1 cellular context compared by ENCODE assay signal in the genomic region with DNA sequence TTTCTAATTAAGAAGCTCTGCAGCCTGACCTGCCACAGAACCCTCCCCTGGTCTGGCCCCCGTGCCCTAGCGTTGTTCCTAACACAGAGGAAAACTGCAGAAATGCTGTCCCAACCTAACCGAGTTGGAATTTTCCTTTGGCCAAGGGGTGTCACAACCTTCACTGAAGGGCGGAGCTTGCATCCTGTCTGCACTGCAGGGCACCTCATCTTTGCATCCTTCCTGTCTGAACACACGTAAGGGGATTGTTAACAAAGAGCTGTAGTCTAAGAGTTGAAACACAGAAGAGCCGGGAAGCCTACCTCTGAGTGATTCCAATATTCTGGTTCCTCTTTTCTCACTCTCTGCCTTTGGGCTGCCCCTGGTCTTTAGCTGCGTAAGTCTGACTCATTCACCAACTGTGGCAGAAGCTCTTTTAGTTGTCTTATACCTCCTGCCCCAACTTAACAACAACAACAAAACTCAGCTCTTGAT.
TF ChIP-seq lines count a peak whose summit lies in the region.

No MANE protein-coding gene starts in this region.

TF ChIP-seq in HepG2, 621 proteins besides CTCF, POLR2A, EP300 and RAD21 (continued from another document and continues in another):
- TF ChIP-seq, protein P1, sequence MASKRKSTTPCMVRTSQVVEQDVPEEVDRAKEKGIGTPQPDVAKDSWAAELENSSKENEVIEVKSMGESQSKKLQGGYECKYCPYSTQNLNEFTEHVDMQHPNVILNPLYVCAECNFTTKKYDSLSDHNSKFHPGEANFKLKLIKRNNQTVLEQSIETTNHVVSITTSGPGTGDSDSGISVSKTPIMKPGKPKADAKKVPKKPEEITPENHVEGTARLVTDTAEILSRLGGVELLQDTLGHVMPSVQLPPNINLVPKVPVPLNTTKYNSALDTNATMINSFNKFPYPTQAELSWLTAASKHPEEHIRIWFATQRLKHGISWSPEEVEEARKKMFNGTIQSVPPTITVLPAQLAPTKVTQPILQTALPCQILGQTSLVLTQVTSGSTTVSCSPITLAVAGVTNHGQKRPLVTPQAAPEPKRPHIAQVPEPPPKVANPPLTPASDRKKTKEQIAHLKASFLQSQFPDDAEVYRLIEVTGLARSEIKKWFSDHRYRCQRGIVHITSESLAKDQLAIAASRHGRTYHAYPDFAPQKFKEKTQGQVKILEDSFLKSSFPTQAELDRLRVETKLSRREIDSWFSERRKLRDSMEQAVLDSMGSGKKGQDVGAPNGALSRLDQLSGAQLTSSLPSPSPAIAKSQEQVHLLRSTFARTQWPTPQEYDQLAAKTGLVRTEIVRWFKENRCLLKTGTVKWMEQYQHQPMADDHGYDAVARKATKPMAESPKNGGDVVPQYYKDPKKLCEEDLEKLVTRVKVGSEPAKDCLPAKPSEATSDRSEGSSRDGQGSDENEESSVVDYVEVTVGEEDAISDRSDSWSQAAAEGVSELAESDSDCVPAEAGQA (IDR thresholded peaks at IDR 0.05; ENCODE audit: low read depth): no peak
- TF ChIP-seq, protein P1 (CRISPR knock-in tag; IDR thresholded peaks at IDR 0.05; ENCODE audit: borderline replicate concordance): no peak
- TF ChIP-seq, protein P2, sequence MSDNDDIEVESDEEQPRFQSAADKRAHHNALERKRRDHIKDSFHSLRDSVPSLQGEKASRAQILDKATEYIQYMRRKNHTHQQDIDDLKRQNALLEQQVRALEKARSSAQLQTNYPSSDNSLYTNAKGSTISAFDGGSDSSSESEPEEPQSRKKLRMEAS (IDR thresholded peaks at IDR 0.05): no peak
- TF ChIP-seq ZFAT (CRISPR knock-in tag; conservative IDR thresholded peaks at IDR 0.05) (no peak), NFKBIZ (CRISPR knock-in tag; IDR thresholded peaks at IDR 0.05) (no peak), MEIS2 (CRISPR knock-in tag; IDR thresholded peaks at IDR 0.05) (0 out of 2 replicates have a peak, but pooled peaks have one; percentile 29), PHF21A (CRISPR knock-in tag; IDR thresholded peaks at IDR 0.05) (0 out of 2 replicates have a peak, but pooled peaks have one; percentile 26), XRCC5 (optimal IDR thresholded peaks at IDR 0.05; ENCODE audit: low read length) (no peak), ZFP82 (CRISPR knock-in tag; IDR thresholded peaks at IDR 0.05; ENCODE audit: borderline replicate concordance) (no peak), KAT2B (IDR thresholded peaks at IDR 0.05; ENCODE audit: borderline replicate concordance, low read depth, low read length) (no peak), SOX13 (IDR thresholded peaks at IDR 0.05) (no peak), SOX13 (CRISPR knock-in tag; conservative IDR thresholded peaks at IDR 0.05 in 1 of 2, IDR thresholded peaks at IDR 0.05 in 1 of 2) (peak in 1 of 2 experiments; percentile 22; a peak in 1 of 4 replicates), BORCS8-MEF2B (CRISPR knock-in tag; IDR thresholded peaks at IDR 0.05) (no peak), ZBTB1 (CRISPR knock-in tag; IDR thresholded peaks at IDR 0.05; ENCODE audit: borderline replicate concordance) (no peak), ZNF720 (CRISPR knock-in tag; IDR thresholded peaks at IDR 0.05) (no peak), SMAD3 (CRISPR knock-in tag; IDR thresholded peaks at IDR 0.05) (no peak), KAT7 (CRISPR knock-in tag; IDR thresholded peaks at IDR 0.05; ENCODE audit: borderline replicate concordance) (no peak), ZFX (CRISPR knock-in tag; IDR thresholded peaks at IDR 0.05; ENCODE audit: low read depth) (0 out of 2 replicates have a peak, but pooled peaks have one; percentile 9), ZNF232 (CRISPR knock-in tag; IDR thresholded peaks at IDR 0.05; ENCODE audit: borderline replicate concordance) (no peak), RCOR2 (CRISPR knock-in tag; IDR thresholded peaks at IDR 0.05) (0 out of 2 replicates have a peak, but pooled peaks have one; percentile 29), ZNF703 (CRISPR knock-in tag; IDR thresholded peaks at IDR 0.05; ENCODE audit: borderline replicate concordance) (no peak), MED1 (CRISPR knock-in tag; IDR thresholded peaks at IDR 0.05) (0 out of 2 replicates have a peak, but pooled peaks have one; percentile 38), ADNP (CRISPR knock-in tag; IDR thresholded peaks at IDR 0.05) (no peak), HDAC2 (CRISPR knock-in tag; IDR thresholded peaks at IDR 0.05) (peak; percentile 35; the same call in 1 of the 2 replicates), FOXK1 (CRISPR knock-in tag; IDR thresholded peaks at IDR 0.05; ENCODE audit: borderline replicate concordance, low read depth) (no peak), FOXP1 (IDR thresholded peaks at IDR 0.05) (no peak), FOXP1 (CRISPR knock-in tag; IDR thresholded peaks at IDR 0.05) (no peak), ZNF160 (CRISPR knock-in tag; IDR thresholded peaks at IDR 0.05) (no peak), CEBPB (IDR thresholded peaks at IDR 0.05; ENCODE audit: borderline replicate concordance, low read depth, low read length) (peak; percentile 78), SIX4 (CRISPR knock-in tag; IDR thresholded peaks at IDR 0.05) (no peak), ZNF749 (CRISPR knock-in tag; IDR thresholded peaks at IDR 0.05; ENCODE audit: borderline replicate concordance) (no peak), GATAD2A (CRISPR knock-in tag; IDR thresholded peaks at IDR 0.05) (peak; percentile 34; the same call in 1 of the 2 replicates), MYNN (CRISPR knock-in tag; IDR thresholded peaks at IDR 0.05; ENCODE audit: low read depth) (no peak), YEATS4 (CRISPR knock-in tag; IDR thresholded peaks at IDR 0.05; ENCODE audit: borderline replicate concordance) (no peak), ZFP37 (CRISPR knock-in tag; IDR thresholded peaks at IDR 0.05; ENCODE audit: borderline replicate concordance) (no peak), ZNF225 (CRISPR knock-in tag; IDR thresholded peaks at IDR 0.05) (no peak), SYNCRIP (IDR thresholded peaks at IDR 0.05; ENCODE audit: insufficient read depth, low read depth, low read length) (no peak)
- TF ChIP-seq, protein P3, sequence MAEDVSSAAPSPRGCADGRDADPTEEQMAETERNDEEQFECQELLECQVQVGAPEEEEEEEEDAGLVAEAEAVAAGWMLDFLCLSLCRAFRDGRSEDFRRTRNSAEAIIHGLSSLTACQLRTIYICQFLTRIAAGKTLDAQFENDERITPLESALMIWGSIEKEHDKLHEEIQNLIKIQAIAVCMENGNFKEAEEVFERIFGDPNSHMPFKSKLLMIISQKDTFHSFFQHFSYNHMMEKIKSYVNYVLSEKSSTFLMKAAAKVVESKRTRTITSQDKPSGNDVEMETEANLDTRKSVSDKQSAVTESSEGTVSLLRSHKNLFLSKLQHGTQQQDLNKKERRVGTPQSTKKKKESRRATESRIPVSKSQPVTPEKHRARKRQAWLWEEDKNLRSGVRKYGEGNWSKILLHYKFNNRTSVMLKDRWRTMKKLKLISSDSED (CRISPR knock-in tag; IDR thresholded peaks at IDR 0.05): no peak
- TF ChIP-seq, protein P4, sequence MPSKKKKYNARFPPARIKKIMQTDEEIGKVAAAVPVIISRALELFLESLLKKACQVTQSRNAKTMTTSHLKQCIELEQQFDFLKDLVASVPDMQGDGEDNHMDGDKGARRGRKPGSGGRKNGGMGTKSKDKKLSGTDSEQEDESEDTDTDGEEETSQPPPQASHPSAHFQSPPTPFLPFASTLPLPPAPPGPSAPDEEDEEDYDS (CRISPR knock-in tag; IDR thresholded peaks at IDR 0.05): peak; percentile 55
- TF ChIP-seq, protein P5, sequence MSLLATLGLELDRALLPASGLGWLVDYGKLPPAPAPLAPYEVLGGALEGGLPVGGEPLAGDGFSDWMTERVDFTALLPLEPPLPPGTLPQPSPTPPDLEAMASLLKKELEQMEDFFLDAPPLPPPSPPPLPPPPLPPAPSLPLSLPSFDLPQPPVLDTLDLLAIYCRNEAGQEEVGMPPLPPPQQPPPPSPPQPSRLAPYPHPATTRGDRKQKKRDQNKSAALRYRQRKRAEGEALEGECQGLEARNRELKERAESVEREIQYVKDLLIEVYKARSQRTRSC (CRISPR knock-in tag; IDR thresholded peaks at IDR 0.05; ENCODE audit: low read depth): no peak
- TF ChIP-seq, protein P6, sequence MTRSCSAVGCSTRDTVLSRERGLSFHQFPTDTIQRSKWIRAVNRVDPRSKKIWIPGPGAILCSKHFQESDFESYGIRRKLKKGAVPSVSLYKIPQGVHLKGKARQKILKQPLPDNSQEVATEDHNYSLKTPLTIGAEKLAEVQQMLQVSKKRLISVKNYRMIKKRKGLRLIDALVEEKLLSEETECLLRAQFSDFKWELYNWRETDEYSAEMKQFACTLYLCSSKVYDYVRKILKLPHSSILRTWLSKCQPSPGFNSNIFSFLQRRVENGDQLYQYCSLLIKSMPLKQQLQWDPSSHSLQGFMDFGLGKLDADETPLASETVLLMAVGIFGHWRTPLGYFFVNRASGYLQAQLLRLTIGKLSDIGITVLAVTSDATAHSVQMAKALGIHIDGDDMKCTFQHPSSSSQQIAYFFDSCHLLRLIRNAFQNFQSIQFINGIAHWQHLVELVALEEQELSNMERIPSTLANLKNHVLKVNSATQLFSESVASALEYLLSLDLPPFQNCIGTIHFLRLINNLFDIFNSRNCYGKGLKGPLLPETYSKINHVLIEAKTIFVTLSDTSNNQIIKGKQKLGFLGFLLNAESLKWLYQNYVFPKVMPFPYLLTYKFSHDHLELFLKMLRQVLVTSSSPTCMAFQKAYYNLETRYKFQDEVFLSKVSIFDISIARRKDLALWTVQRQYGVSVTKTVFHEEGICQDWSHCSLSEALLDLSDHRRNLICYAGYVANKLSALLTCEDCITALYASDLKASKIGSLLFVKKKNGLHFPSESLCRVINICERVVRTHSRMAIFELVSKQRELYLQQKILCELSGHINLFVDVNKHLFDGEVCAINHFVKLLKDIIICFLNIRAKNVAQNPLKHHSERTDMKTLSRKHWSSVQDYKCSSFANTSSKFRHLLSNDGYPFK (CRISPR knock-in tag; IDR thresholded peaks at IDR 0.05; ENCODE audit: borderline replicate concordance): no peak
- TF ChIP-seq, protein P7, sequence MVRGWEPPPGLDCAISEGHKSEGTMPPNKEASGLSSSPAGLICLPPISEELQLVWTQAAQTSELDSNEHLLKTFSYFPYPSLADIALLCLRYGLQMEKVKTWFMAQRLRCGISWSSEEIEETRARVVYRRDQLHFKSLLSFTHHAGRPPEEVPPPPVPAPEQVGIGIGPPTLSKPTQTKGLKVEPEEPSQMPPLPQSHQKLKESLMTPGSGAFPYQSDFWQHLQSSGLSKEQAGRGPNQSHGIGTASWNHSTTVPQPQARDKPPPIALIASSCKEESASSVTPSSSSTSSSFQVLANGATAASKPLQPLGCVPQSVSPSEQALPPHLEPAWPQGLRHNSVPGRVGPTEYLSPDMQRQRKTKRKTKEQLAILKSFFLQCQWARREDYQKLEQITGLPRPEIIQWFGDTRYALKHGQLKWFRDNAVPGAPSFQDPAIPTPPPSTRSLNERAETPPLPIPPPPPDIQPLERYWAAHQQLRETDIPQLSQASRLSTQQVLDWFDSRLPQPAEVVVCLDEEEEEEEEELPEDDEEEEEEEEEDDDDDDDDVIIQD (CRISPR knock-in tag; IDR thresholded peaks at IDR 0.05; ENCODE audit: low read depth): no peak
- TF ChIP-seq, protein P8, sequence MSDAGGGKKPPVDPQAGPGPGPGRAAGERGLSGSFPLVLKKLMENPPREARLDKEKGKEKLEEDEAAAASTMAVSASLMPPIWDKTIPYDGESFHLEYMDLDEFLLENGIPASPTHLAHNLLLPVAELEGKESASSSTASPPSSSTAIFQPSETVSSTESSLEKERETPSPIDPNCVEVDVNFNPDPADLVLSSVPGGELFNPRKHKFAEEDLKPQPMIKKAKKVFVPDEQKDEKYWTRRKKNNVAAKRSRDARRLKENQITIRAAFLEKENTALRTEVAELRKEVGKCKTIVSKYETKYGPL (CRISPR knock-in tag; IDR thresholded peaks at IDR 0.05): no peak
- TF ChIP-seq, protein P9, sequence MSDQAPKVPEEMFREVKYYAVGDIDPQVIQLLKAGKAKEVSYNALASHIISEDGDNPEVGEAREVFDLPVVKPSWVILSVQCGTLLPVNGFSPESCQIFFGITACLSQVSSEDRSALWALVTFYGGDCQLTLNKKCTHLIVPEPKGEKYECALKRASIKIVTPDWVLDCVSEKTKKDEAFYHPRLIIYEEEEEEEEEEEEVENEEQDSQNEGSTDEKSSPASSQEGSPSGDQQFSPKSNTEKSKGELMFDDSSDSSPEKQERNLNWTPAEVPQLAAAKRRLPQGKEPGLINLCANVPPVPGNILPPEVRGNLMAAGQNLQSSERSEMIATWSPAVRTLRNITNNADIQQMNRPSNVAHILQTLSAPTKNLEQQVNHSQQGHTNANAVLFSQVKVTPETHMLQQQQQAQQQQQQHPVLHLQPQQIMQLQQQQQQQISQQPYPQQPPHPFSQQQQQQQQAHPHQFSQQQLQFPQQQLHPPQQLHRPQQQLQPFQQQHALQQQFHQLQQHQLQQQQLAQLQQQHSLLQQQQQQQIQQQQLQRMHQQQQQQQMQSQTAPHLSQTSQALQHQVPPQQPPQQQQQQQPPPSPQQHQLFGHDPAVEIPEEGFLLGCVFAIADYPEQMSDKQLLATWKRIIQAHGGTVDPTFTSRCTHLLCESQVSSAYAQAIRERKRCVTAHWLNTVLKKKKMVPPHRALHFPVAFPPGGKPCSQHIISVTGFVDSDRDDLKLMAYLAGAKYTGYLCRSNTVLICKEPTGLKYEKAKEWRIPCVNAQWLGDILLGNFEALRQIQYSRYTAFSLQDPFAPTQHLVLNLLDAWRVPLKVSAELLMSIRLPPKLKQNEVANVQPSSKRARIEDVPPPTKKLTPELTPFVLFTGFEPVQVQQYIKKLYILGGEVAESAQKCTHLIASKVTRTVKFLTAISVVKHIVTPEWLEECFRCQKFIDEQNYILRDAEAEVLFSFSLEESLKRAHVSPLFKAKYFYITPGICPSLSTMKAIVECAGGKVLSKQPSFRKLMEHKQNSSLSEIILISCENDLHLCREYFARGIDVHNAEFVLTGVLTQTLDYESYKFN (CRISPR knock-in tag; conservative IDR thresholded peaks at IDR 0.05): peak; percentile 50
- TF ChIP-seq, protein P10, sequence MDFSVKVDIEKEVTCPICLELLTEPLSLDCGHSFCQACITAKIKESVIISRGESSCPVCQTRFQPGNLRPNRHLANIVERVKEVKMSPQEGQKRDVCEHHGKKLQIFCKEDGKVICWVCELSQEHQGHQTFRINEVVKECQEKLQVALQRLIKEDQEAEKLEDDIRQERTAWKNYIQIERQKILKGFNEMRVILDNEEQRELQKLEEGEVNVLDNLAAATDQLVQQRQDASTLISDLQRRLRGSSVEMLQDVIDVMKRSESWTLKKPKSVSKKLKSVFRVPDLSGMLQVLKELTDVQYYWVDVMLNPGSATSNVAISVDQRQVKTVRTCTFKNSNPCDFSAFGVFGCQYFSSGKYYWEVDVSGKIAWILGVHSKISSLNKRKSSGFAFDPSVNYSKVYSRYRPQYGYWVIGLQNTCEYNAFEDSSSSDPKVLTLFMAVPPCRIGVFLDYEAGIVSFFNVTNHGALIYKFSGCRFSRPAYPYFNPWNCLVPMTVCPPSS (IDR thresholded peaks at IDR 0.05): no peak
